ENCODE assay signal across 19 cellular contexts in the genomic region with DNA sequence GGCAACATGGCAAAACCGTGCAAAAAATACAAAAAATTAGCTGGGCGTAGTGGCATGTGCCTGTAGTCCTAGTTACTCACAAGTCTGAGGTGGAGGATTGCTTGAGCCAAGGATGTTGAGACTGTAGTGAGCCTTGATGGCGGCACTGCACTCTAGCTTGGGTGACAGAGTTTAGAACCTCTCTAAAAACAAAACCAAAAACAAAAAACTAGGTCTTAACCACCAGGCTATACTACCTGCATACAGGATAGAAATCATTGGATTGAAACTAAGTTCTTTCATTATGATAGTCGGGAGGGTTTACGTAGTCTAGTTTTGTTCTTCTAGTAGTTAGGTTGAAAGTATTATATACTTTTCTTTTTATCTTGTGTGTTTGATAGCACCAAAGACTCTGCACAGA.
"Had no signal": no experiment of that assay in that cellular context is flagged by ENCODE, and none has a peak within 500 bp of the region (broad histone marks: within the 10 kb centered on the region; RNA-seq: fewer than 3 reads in every experiment).

No MANE protein-coding gene starts in this region.

- H3K9me3 Mint-ChIP-seq: naive thymus-derived CD4-positive, alpha-beta T cell; nephron progenitor cell; stimulated activated naive CD8-positive, alpha-beta T cell treated with anti-CD3 and anti-CD28 coated beads, Interleukin-15, Interleukin-2, amounts not matched to agents 100 ng/mL and 50 ng/mL, for 24 hours had no signal

- H3K27me3 ChIP-seq: dorsolateral prefrontal cortex, heart left ventricle, tibial artery, upper lobe of left lung, uterus had no signal

- H3K4me3 ChIP-seq: coronary artery, dorsolateral prefrontal cortex, heart left ventricle, psoas muscle, skin epidermis, tibial artery, upper lobe of left lung, uterus had no signal

- H3K4me1 ChIP-seq: uterus had no signal

- H3K4me3 Mint-ChIP-seq: naive thymus-derived CD4-positive, alpha-beta T cell; nephron progenitor cell; stimulated activated naive CD8-positive, alpha-beta T cell treated with anti-CD3 and anti-CD28 coated beads, Interleukin-15, Interleukin-2, amounts not matched to agents 100 ng/mL and 50 ng/mL, for 24 hours had no signal

- H3K27me3 Mint-ChIP-seq: naive thymus-derived CD4-positive, alpha-beta T cell; stimulated activated naive CD8-positive, alpha-beta T cell treated with anti-CD3 and anti-CD28 coated beads, Interleukin-15, Interleukin-2, amounts not matched to agents 100 ng/mL and 50 ng/mL, for 24 hours had no signal

- H3K27ac Mint-ChIP-seq: naive thymus-derived CD4-positive, alpha-beta T cell; nephron progenitor cell; stimulated activated naive CD8-positive, alpha-beta T cell treated with anti-CD3 and anti-CD28 coated beads, Interleukin-15, Interleukin-2, amounts not matched to agents 100 ng/mL and 50 ng/mL, for 24 hours had no signal

- DNase-seq: dorsolateral prefrontal cortex; effector CD8-positive, alpha-beta T cell; heart left ventricle; hippocampal formation; kidney glomerular epithelial cell; mammary epithelial cell; naive thymus-derived CD4-positive, alpha-beta T cell; nephron progenitor cell; psoas muscle; retina; stimulated activated CD4-positive, alpha-beta T cell treated with anti-CD3 and anti-CD28 coated beads, Interleukin-12 subunit alpha, Interleukin-12 subunit beta, amount 100 ng/mL, for 4 hours; stimulated activated CD4-positive, alpha-beta T cell treated with anti-CD3 and anti-CD28 coated beads, Interleukin-2, amount 100 ng/mL, for 48 hours; tibial artery; upper lobe of left lung; uterus had no signal

- H3K9me3 ChIP-seq: heart left ventricle, psoas muscle, tibial artery, upper lobe of left lung, uterus had no signal

- ATAC-seq: heart left ventricle; naive thymus-derived CD4-positive, alpha-beta T cell; psoas muscle; sciatic nerve had no signal

- H3K27ac ChIP-seq: coronary artery, heart left ventricle, psoas muscle, skin epidermis, tibial artery, upper lobe of left lung, uterus had no signal

- H3K36me3 ChIP-seq: uterus had no signal
